ENCODE assay signal across 1 cellular context in genomic region chr12:117986705-117987469, GRCh38.
TF ChIP-seq lines count a peak whose summit lies in the region.

No MANE protein-coding gene starts in this region.

TF ChIP-seq in A549, 52 proteins besides CTCF, POLR2A, EP300 and RAD21 (continued from another document):
- TF ChIP-seq PBX3 (IDR thresholded peaks at IDR 0.05) (no peak), ELK1 (IDR thresholded peaks at IDR 0.05; ENCODE audit: low read depth, low read length) (no peak), ATOH8 (CRISPR knock-in tag; IDR thresholded peaks at IDR 0.05; ENCODE audit: low read depth) (no peak), MAZ (IDR thresholded peaks at IDR 0.05; ENCODE audit: borderline replicate concordance, low read depth, low read length) (no peak), USF2 (IDR thresholded peaks at IDR 0.05) (no peak), HOXB13 (CRISPR knock-in tag; IDR thresholded peaks at IDR 0.05; ENCODE audit: low read depth) (no peak), JUNB (IDR thresholded peaks at IDR 0.05) (peak; percentile 80), GATA3 (IDR thresholded peaks at IDR 0.05; ENCODE audit: borderline replicate concordance) (peak; percentile 19; the same call in 1 of the 2 replicates)
